ENCODE assay signal across 23 cellular contexts in genomic region chr21:26157842-26158241, GRCh38. TPM values are rescaled to one million over a fixed set of nuclear protein-coding genes. Genes with fewer than 3 reads are reported as not detected.
DNase-seq lines count a peak whose midpoint lies in the region; ATAC-seq, FAIRE-seq and TF ChIP-seq lines count a peak whose summit lies in the region.
"Had no signal": no experiment of that assay in that cellular context is flagged by ENCODE, and none has a peak within 500 bp of the region (broad histone marks: within the 10 kb centered on the region; RNA-seq: fewer than 3 reads in every experiment).

No MANE protein-coding gene starts in this region.

- no peak overlapping the region for H4K91ac ChIP-seq in H1 (replicated peaks; ENCODE audit: insufficient read length, low read length)

- H4K20me1 ChIP-seq in BLaER1 treated with 17β-estradiol and CSF1 and Interleukin-3, amounts not matched to agents 10 nM and 100 nM, result peaks cover 0 to 98% (median 83%) of the 10 kb centered on the region in 11 experiments; a peak in 21 of 22 replicates
- H4K20me1 ChIP-seq in H1 (replicated peaks in 1 of 2; ENCODE audit: control insufficient read depth in 1 of 2, insufficient read depth in 2 of 2, low read length in 2 of 2), result peaks cover 22 to 26% of the 10 kb centered on the region in 2 experiments

- TF ChIP-seq CTCF in H1 (IDR thresholded peaks at IDR 0.05; ENCODE audit: control extremely low read depth in 1 of 3, insufficient read depth in 1 of 3, low read depth in 1 of 3, low read length in 3 of 3) (no peak), mucosa of descending colon (IDR thresholded peaks at IDR 0.05) (no peak), esophagus squamous epithelium (IDR thresholded peaks at IDR 0.05) (no peak)

- H3K4me1 ChIP-seq in BLaER1 treated with 17β-estradiol and CSF1 and Interleukin-3, amounts not matched to agents 10 nM and 100 nM, result peaks cover 17 to 45% (median 28%) of the 10 kb centered on the region in 10 experiments
- H3K4me1 ChIP-seq in H1 (replicated peaks in 1 of 4; ENCODE audit: control insufficient read depth in 3 of 4, insufficient read depth in 4 of 4, low read length in 3 of 4), result peaks cover 2 to 15% (median 8%) of the 10 kb centered on the region in 4 experiments; a peak in 6 of 7 replicates
- peaks cover 27% of the 10 kb centered on the region for H3K4me1 ChIP-seq in mucosa of descending colon (ENCODE audit: low read depth)
- H3K4me1 ChIP-seq in esophagus squamous epithelium, result peaks cover 0 to 37% (median 14%) of the 10 kb centered on the region in 3 donors
- H3K4me1 ChIP-seq: SJCRH30 had no signal

- no peaks in the 10 kb centered on the region for H3K23me2 ChIP-seq in H1 (ENCODE audit: low read depth, low read length)

- no peak overlapping the region for H4K5ac ChIP-seq in H1 (ENCODE audit: insufficient read length, low read depth, low read length)

- H2AK5ac ChIP-seq in H1 (ENCODE audit: low read depth, low read length), result no peak overlapping the region

- H3K4me3 ChIP-seq in BLaER1 treated with 17β-estradiol and CSF1 and Interleukin-3, amounts not matched to agents 10 nM and 100 nM, result no peak overlapping the region
- H3K4me3 ChIP-seq in H1 (ENCODE audit: extremely low read depth in 1 of 4, insufficient read depth in 2 of 4, low read depth in 3 of 4, low read length in 4 of 4) (no peak overlapping the region), mucosa of descending colon (no peak overlapping the region), esophagus squamous epithelium (no peak overlapping the region)
- H3K4me3 ChIP-seq: GM23248, PC-9, SJCRH30 had no signal

- FAIRE-seq in GM19239 (lab: Jason Lieb, UNC) (peak; percentile 72), H1 (lab: Jason Lieb, UNC) (peak; percentile 7)
- FAIRE-seq: endothelial cell of umbilical vein, GM18507 had no signal

- no peak overlapping the region for H3K14ac ChIP-seq in H1 (ENCODE audit: insufficient read length)

- H2AFZ ChIP-seq in H1 (ENCODE audit: low read length), result no peak overlapping the region
- H2AFZ ChIP-seq: GM23248, PC-9 had no signal

- H2BK20ac ChIP-seq in H1 (ENCODE audit: low read length), result no peak overlapping the region

- no peak overlapping the region for H2BK15ac ChIP-seq in H1 (ENCODE audit: low read length)

- POLR2A ChIA-PET in H1 (lab: Charles Lee; ENCODE audit: partially characterized antibody), result interaction anchor here (1.0 to 14.2 kb wide), 5 partner anchors 9 to 179 kb away, joined by 3 to 115 read pairs (median 4); partner anchors contain the start of gene APP

- H3K56ac ChIP-seq in H1 (replicated peaks; ENCODE audit: insufficient read length, low read depth, low read length), result no peak overlapping the region

- DNase-seq in GM19239 (ENCODE audit: insufficient read length, low spot score), result no peak
- DNase-seq in H1 (ENCODE audit: low read depth in 1 of 2, low spot score in 2 of 2), result no peak
- DNase-seq in mucosa of descending colon, result no peak
- DNase-seq in NOMO-1 (lab: John Stamatoyannopoulos, UW; ENCODE audit: unreplicated experiment in 2 of 2), result no peak
- no peak for DNase-seq in esophagus squamous epithelium (lab: John Stamatoyannopoulos, UW)
- no peak for DNase-seq in GOT3 (lab: John Stamatoyannopoulos, UW)
- DNase-seq: activated CD4-positive, CD25-positive, alpha-beta regulatory T cell; activated CD8-positive, alpha-beta memory T cell treated with anti-CD3 and anti-CD28 coated beads, Interleukin-2, amount 10 ng/mL, durations not matched to agents 7 days and 5 days; activated naive CD8-positive, alpha-beta T cell treated with anti-CD3 and anti-CD28 coated beads, Interleukin-2, amount 50 U/mL, for 24 hours; CD4-positive, alpha-beta memory T cell; cortex of kidney; DMS79 treated with DMSO at 0.1 percent for 48 hours; GM23248; kidney glomerular epithelial cell; NCI-H187; NCI-H2227 treated with DMSO at 0.1 percent for 48 hours; PC-9; retina; SJCRH30 had no signal

- WGBS in H1 (ENCODE audit: extremely low coverage in 1 of 2, insufficient coverage in 1 of 2, insufficient read length in 1 of 2, insufficient replicate concordance in 2 of 2, low coverage in 1 of 2, low lambda C conversion rate in 2 of 2, missing lambda C conversion rate in 1 of 2), 2 experiments, result 85% methylated on average over 2 of the region's 2 CpGs; no CpG with 5 or more reads in 1 of the 2 experiments
- WGBS in esophagus squamous epithelium, 2 donors, result 51 to 57% methylated on average over 2 of the region's 2 CpGs

- no peak overlapping the region for H4K8ac ChIP-seq in H1 (ENCODE audit: extremely low read depth, insufficient read depth, low read length)

- CTCF ChIA-PET in H1 (lab: Charles Lee; ENCODE audit: partially characterized antibody), result interaction anchor here (1.0 to 9.0 kb wide), 5 partner anchors 8 to 23 kb away, joined by 3 to 46 read pairs (median 3); partner anchors contain the start of gene APP

- H3K9me3 ChIP-seq in BLaER1 treated with 17β-estradiol and CSF1 and Interleukin-3, amounts not matched to agents 10 nM and 100 nM (replicated peaks in 1 of 11), result peaks cover 0 to 5% (median under 1%) of the 10 kb centered on the region in 11 experiments; a peak in 4 of 22 replicates
- H3K9me3 ChIP-seq in H1 (ENCODE audit: insufficient read depth in 2 of 2, low read depth in 1 of 2, low read length in 1 of 2) (no peaks in the 10 kb centered on the region), mucosa of descending colon (no peaks in the 10 kb centered on the region), esophagus squamous epithelium (no peaks in the 10 kb centered on the region)
- H3K9me3 ChIP-seq: SJCRH30 had no signal

- H3K27ac ChIP-seq in BLaER1 treated with 17β-estradiol and CSF1 and Interleukin-3, amounts not matched to agents 10 nM and 100 nM, result peak overlapping the region in 1 of 11 experiments; percentile 7; a peak in 2 of 22 replicates
- H3K27ac ChIP-seq in H1 (ENCODE audit: low read depth, low read length), result no peak overlapping the region
- H3K27ac ChIP-seq in esophagus squamous epithelium, result peak overlapping the region in 1 of 4 donors; percentile 2
- H3K27ac ChIP-seq: GM23248, PC-9, SJCRH30 had no signal

- H3K4me2 ChIP-seq in BLaER1 treated with 17β-estradiol and CSF1 and Interleukin-3, amounts not matched to agents 10 nM and 100 nM, result peak overlapping the region; percentile 5 to 53 (median 36); a peak in 19 of 22 replicates
- no peak overlapping the region for H3K4me2 ChIP-seq in H1 (ENCODE audit: insufficient read depth in 1 of 2, low read depth in 2 of 2, low read length in 2 of 2)
- H3K4me2 ChIP-seq: PC-9 had no signal

- H3K36me3 ChIP-seq in BLaER1 treated with 17β-estradiol and CSF1 and Interleukin-3, amounts not matched to agents 10 nM and 100 nM, result peaks cover 5 to 69% (median 24%) of the 10 kb centered on the region in 11 experiments; a peak in 14 of 22 replicates
- H3K36me3 ChIP-seq in H1 (ENCODE audit: control insufficient read depth in 2 of 4, insufficient read depth in 4 of 4, low read length in 3 of 4) (no peaks in the 10 kb centered on the region; a peak in 1 of 8 replicates), mucosa of descending colon (ENCODE audit: low read depth) (no peaks in the 10 kb centered on the region), esophagus squamous epithelium (no peaks in the 10 kb centered on the region)

- intact Hi-C loops in mucosa of descending colon (cut with DNase I, micrococcal nuclease), result no loop called here
- intact Hi-C loops in esophagus squamous epithelium (cut with DNase I), result no loop called here

- TF ChIP-seq POLR2A in H1 (IDR thresholded peaks at IDR 0.05; ENCODE audit: control extremely low read depth in 1 of 2, low read depth in 2 of 2, low read length in 2 of 2) (no peak), esophagus squamous epithelium (IDR thresholded peaks at IDR 0.05) (no peak)

- H3K4ac ChIP-seq in H1 (replicated peaks; ENCODE audit: insufficient read length, low read depth, low read length), result no peak overlapping the region

- H3K79me2 ChIP-seq in H1 (ENCODE audit: control insufficient read depth in 1 of 2, insufficient read depth in 2 of 2, low read length in 2 of 2), result peaks cover 45 to 100% of the 10 kb centered on the region in 2 experiments

- H2BK120ac ChIP-seq in H1 (replicated peaks; ENCODE audit: low read depth, low read length), result no peak overlapping the region

- no peaks in the 10 kb centered on the region; the same call in none of the 2 replicates for H3K79me1 ChIP-seq in H1 (ENCODE audit: low read depth, low read length)

- no peak overlapping the region for H2BK5ac ChIP-seq in H1 (ENCODE audit: low read depth, low read length)

- TF ChIP-seq EP300 in H1 (IDR thresholded peaks at IDR 0.05; ENCODE audit: borderline replicate concordance in 1 of 2, low read depth in 2 of 2, low read length in 2 of 2), result no peak

- H2BK12ac ChIP-seq in H1 (ENCODE audit: low read depth, low read length), result no peak overlapping the region

- H3K9ac ChIP-seq in BLaER1 treated with 17β-estradiol and CSF1 and Interleukin-3, amounts not matched to agents 10 nM and 100 nM, result 0 out of 22 replicates have a peak overlapping the region, but pooled peaks of 1 of the 11 experiments have one; percentile 10
- H3K9ac ChIP-seq in H1 (replicated peaks in 1 of 4; ENCODE audit: extremely low read depth in 1 of 4, low read depth in 3 of 4, low read length in 3 of 4), result no peak overlapping the region
- H3K9ac ChIP-seq: GM23248 had no signal

- peak; percentile 14 for ATAC-seq in mucosa of descending colon
- ATAC-seq in HG02885 (IDR thresholded peaks at IDR 0.05; ENCODE audit: poor library complexity, unreplicated experiment), result no peak
- ATAC-seq: activated CD8-positive, alpha-beta memory T cell treated with anti-CD3 and anti-CD28 coated beads, Interleukin-2, amount 10 ng/mL, durations not matched to agents 7 days and 5 days; activated naive CD8-positive, alpha-beta T cell treated with anti-CD3 and anti-CD28 coated beads, Interleukin-2, amount 50 U/mL, for 24 hours had no signal

- H3K18ac ChIP-seq in H1 (ENCODE audit: extremely low read depth, low read length), result no peak overlapping the region

- H3K27me3 ChIP-seq in BLaER1 treated with 17β-estradiol and CSF1 and Interleukin-3, amounts not matched to agents 10 nM and 100 nM, result no peaks in the 10 kb centered on the region
- H3K27me3 ChIP-seq in H1 (replicated peaks in 1 of 4; ENCODE audit: control insufficient read depth in 3 of 4, extremely low read depth in 1 of 4, insufficient read depth in 3 of 4, low read length in 3 of 4), result no peaks in the 10 kb centered on the region
- no peaks in the 10 kb centered on the region for H3K27me3 ChIP-seq in esophagus squamous epithelium
- H3K27me3 ChIP-seq: SJCRH30 had no signal

- no peak overlapping the region for H3K23ac ChIP-seq in H1 (ENCODE audit: insufficient read length)

- TF ChIP-seq RAD21 in H1 (IDR thresholded peaks at IDR 0.05 in 1 of 2, conservative IDR thresholded peaks at IDR 0.05 in 1 of 2; ENCODE audit: low read depth in 2 of 2, low read length in 2 of 2), result no peak

RNA-seq across cellular contexts. Expression of gene APP, which starts 12.7 kb away (rescaled TPM):
- total RNA-seq in H1 (2021; fragmentation: NEBNext Ultra II Directional; extraction: Animal tissue kit (Norgen Biotek cat#: 25700)), result 544 and 551 TPM in 2 replicates
- polyA plus RNA-seq in H1 (2011; rRNA removed), result 365 and 375 TPM in 2 replicates
- polyA plus RNA-seq in H1 (2011; cell fraction: cytosol; rRNA removed), result 520 TPM
- polyA plus RNA-seq in H1 (2011; cell fraction: nucleus; rRNA removed), result 493 TPM
- 377 to 549 TPM (median 468 TPM) in 4 replicates for polyA plus RNA-seq in H1 (2012, experiment 1 of 2)
- polyA plus RNA-seq in H1 (2012, experiment 2 of 2), result 50.8 TPM
- 968 TPM for polyA plus RNA-seq in H1 (2013, experiment 1 of 2)
- polyA plus RNA-seq in H1 (2013, experiment 2 of 2), result 921 TPM
- polyA minus RNA-seq in H1 (2011; rRNA and poly(A)+ RNA removed), result 595 and 720 TPM in 2 replicates
- polyA minus RNA-seq in H1 (2011; cell fraction: cytosol; rRNA and poly(A)+ RNA removed), result 232 TPM
- polyA minus RNA-seq in H1 (2011; cell fraction: nucleus; rRNA and poly(A)+ RNA removed), result 416 TPM
- total RNA-seq in mucosa of descending colon, result 100 to 1,000 TPM; 573 to 666 (median 579) TPM
- 100 to 1,000 TPM in 3 of 4 donors, 10 to 100 TPM in 1; 58.2 to 277 (median 183) TPM for total RNA-seq in esophagus squamous epithelium

Comparison
In these comparisons a context has a peak if more than half of its experiments do, and no peak if none do; other contexts are left out.
1. H3K4me2 ChIP-seq: peak in BLaER1 treated with 17β-estradiol and CSF1 and Interleukin-3, amounts not matched to agents 10 nM and 100 nM (11 of 11); none in H1 (0 of 2).